ENCODE assay signal across 26 cellular contexts in the genomic region with DNA sequence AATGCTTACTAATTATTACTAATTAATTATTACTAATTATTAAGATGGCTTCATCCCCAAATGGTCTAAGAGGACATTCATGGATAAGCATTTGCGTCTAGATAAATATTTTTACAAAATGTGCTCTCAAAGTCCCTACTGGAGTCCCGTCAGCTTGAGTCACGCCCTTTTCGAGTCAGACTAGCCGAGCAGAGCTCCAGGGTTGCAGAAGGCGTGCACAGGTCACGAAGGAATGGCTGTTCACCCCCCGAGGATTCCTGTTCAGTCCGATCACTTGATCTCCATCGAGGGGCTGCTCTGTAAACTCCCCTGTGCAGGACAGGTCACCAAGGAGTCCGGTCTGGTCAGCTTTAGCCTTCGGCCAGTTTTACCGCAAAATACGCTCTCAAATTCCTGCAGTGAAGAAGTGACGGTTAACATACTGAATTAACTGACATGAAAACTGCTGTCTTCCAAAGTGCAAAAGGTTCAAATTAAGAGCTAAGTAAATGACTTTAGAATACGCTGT. TPM values are rescaled to one million over a fixed set of nuclear protein-coding genes. Genes with fewer than 3 reads are reported as not detected.
DNase-seq lines count a peak whose midpoint lies in the region; ATAC-seq and TF ChIP-seq lines count a peak whose summit lies in the region.
"Had no signal": no experiment of that assay in that cellular context is flagged by ENCODE, and none has a peak within 500 bp of the region (broad histone marks: within the 10 kb centered on the region; RNA-seq: fewer than 3 reads in every experiment).

No MANE protein-coding gene starts in this region.

- peak; percentile 9 for DNase-seq in left ventricle myocardium superior
- DNase-seq in left ventricle myocardium inferior = no peak
- peak; percentile 20 for DNase-seq in H7
- DNase-seq in glutamatergic neuron = no peak
- DNase-seq in nephron progenitor cell = peak; percentile 12
- no peak for DNase-seq in H4 (ENCODE audit: low spot score)
- DNase-seq in testis = no peak
- DNase-seq: 8988T; ACHN; BE2C; C1 segment of cervical spinal cord; CD4-positive, alpha-beta memory T cell; CD4-positive, CD25-positive, alpha-beta regulatory T cell; CD8-positive, alpha-beta memory T cell; COR-L47; DMS 273 treated with DMSO at 0.1 percent for 48 hours; DMS153; DMS53; DMS79; DND-41; EL; GDM1 had no signal

- peak overlapping the region; percentile 15 for H3K27ac Mint-ChIP-seq in glutamatergic neuron (ENCODE audit: unreplicated experiment)
- H3K27ac Mint-ChIP-seq in nephron progenitor cell = no peak overlapping the region
- H3K27ac Mint-ChIP-seq: CD14-positive monocyte; CD4-positive, alpha-beta memory T cell; CD4-positive, CD25-positive, alpha-beta regulatory T cell; CD8-positive, alpha-beta memory T cell had no signal

- TF ChIP-seq POLR2A in testis (IDR thresholded peaks at IDR 0.05) = no peak

- peaks cover 38% of the 10 kb centered on the region for H3K4me1 Mint-ChIP-seq in glutamatergic neuron (ENCODE audit: low read depth, unreplicated experiment)
- peaks cover 47% of the 10 kb centered on the region for H3K4me1 Mint-ChIP-seq in nephron progenitor cell
- H3K4me1 Mint-ChIP-seq: CD4-positive, alpha-beta memory T cell; CD4-positive, CD25-positive, alpha-beta regulatory T cell; CD8-positive, alpha-beta memory T cell had no signal

- H3K27me3 Mint-ChIP-seq in glutamatergic neuron (ENCODE audit: unreplicated experiment) = peaks cover 15% of the 10 kb centered on the region
- no peaks in the 10 kb centered on the region for H3K27me3 Mint-ChIP-seq in nephron progenitor cell (ENCODE audit: low read depth, poor library complexity)
- H3K27me3 Mint-ChIP-seq: CD8-positive, alpha-beta memory T cell had no signal

- H3K36me3 ChIP-seq in left ventricle myocardium inferior (peaks cover 12% of the 10 kb centered on the region), H7 (replicated peaks; ENCODE audit: control insufficient read depth, insufficient read depth, low read length) (peaks cover 5% of the 10 kb centered on the region), testis (ENCODE audit: low read depth, missing control alignments) (no peaks in the 10 kb centered on the region)

- TF ChIP-seq CTCF in left ventricle myocardium inferior (IDR thresholded peaks at IDR 0.05; ENCODE audit: borderline replicate concordance) (no peak), glutamatergic neuron (IDR thresholded peaks at IDR 0.05; ENCODE audit: partially characterized antibody, unreplicated experiment) (no peak), nephron progenitor cell (IDR thresholded peaks at IDR 0.05) (no peak), testis (IDR thresholded peaks at IDR 0.05) (no peak)

- H3K9me3 Mint-ChIP-seq in glutamatergic neuron (ENCODE audit: unreplicated experiment) = peaks cover 16% of the 10 kb centered on the region
- peaks cover 3% of the 10 kb centered on the region for H3K9me3 Mint-ChIP-seq in nephron progenitor cell
- H3K9me3 Mint-ChIP-seq: CD4-positive, CD25-positive, alpha-beta regulatory T cell; CD8-positive, alpha-beta memory T cell had no signal

- H3K27ac ChIP-seq in left ventricle myocardium inferior (replicated peaks) (no peak overlapping the region), testis (no peak overlapping the region)
- H3K27ac ChIP-seq: BLaER1 had no signal

- peak overlapping the region; percentile 26 for H3K4me3 Mint-ChIP-seq in glutamatergic neuron (ENCODE audit: unreplicated experiment)
- no peak overlapping the region for H3K4me3 Mint-ChIP-seq in nephron progenitor cell
- H3K4me3 Mint-ChIP-seq: CD14-positive monocyte; CD4-positive, alpha-beta memory T cell; CD4-positive, CD25-positive, alpha-beta regulatory T cell; CD8-positive, alpha-beta memory T cell had no signal

- intact Hi-C loops in left ventricle myocardium superior (cut with micrococcal nuclease) = no loop called here
- intact Hi-C loops in left ventricle myocardium inferior (cut with micrococcal nuclease) = no loop called here
- intact Hi-C loops in testis (cut with DNase I; ENCODE audit: low total_unique reads) = no loop called here

- H3K4me1 ChIP-seq in left ventricle myocardium inferior = no peaks in the 10 kb centered on the region
- H3K4me1 ChIP-seq in testis = no peaks in the 10 kb centered on the region

- no peak for ATAC-seq in left ventricle myocardium superior
- ATAC-seq in GM18868 (IDR thresholded peaks at IDR 0.05; ENCODE audit: unreplicated experiment) = no peak
- ATAC-seq: GM12878 had no signal

- H3K4me3 ChIP-seq in left ventricle myocardium inferior (no peak overlapping the region), H7 (ENCODE audit: insufficient read depth, low read depth, low read length) (no peak overlapping the region), testis (no peak overlapping the region)
- H3K4me3 ChIP-seq: BLaER1, GM12878 had no signal

- no peaks in the 10 kb centered on the region for H3K9me3 ChIP-seq in left ventricle myocardium inferior (replicated peaks)
- no peaks in the 10 kb centered on the region for H3K9me3 ChIP-seq in testis
- H3K9me3 ChIP-seq: BE2C had no signal

- peaks cover 8% of the 10 kb centered on the region for H3K27me3 ChIP-seq in left ventricle myocardium inferior (ENCODE audit: low read depth)
- H3K27me3 ChIP-seq in H7 (ENCODE audit: control insufficient read depth, insufficient read depth, low read length) = no peaks in the 10 kb centered on the region
- H3K27me3 ChIP-seq in testis = no peaks in the 10 kb centered on the region
- H3K27me3 ChIP-seq: BE2C, BLaER1 had no signal

- WGBS in testis, 2 donors = 86 to 90% methylated on average over 16 of the region's 16 CpGs

- no peaks in the 10 kb centered on the region for H3K36me3 Mint-ChIP-seq in glutamatergic neuron (ENCODE audit: unreplicated experiment)
- peaks cover 32% of the 10 kb centered on the region for H3K36me3 Mint-ChIP-seq in nephron progenitor cell (ENCODE audit: low read depth)

RNA-seq across cellular contexts. Expression of a gene that starts 19.9 kb away (rescaled TPM):
- total RNA-seq in left ventricle myocardium superior (6.1 TPM), left ventricle myocardium inferior (6.6 TPM), glutamatergic neuron (ENCODE audit: unreplicated experiment) (12.6 TPM), testis (10 to 100 TPM; 66.4 to 85.3 TPM)
- total RNA-seq in H7 (2014; rRNA removed; shearing (Covaris generic)) = 25.7 and 36.8 TPM in 2 replicates
- 10.3 and 11.7 TPM in 2 replicates for total RNA-seq in H4 (2014; rRNA removed; shearing (Covaris generic))
- polyA plus RNA-seq in testis (ENCODE audit: insufficient read depth, low read depth, low replicate concordance) = 184 TPM

RNA-seq across cellular contexts. Expression of a gene that starts 24.9 kb away (rescaled TPM):
- total RNA-seq in left ventricle myocardium superior (2.9 TPM), left ventricle myocardium inferior (2.1 TPM), glutamatergic neuron (ENCODE audit: unreplicated experiment) (78.7 TPM), testis (10 to 100 TPM; 19.1 to 50.6 TPM)
- total RNA-seq in H7 (2014; rRNA removed; shearing (Covaris generic)) = 131 and 139 TPM in 2 replicates
- total RNA-seq in H4 (2014; rRNA removed; shearing (Covaris generic)) = not detected in 2 replicates
- polyA plus RNA-seq in testis (ENCODE audit: insufficient read depth, low read depth, low replicate concordance) = 21.3 TPM
- total RNA-seq: CD4-positive, alpha-beta memory T cell; CD4-positive, CD25-positive, alpha-beta regulatory T cell; CD8-positive, alpha-beta memory T cell had no signal
- polyA plus RNA-seq: CD4-positive, CD25-positive, alpha-beta regulatory T cell; CD8-positive, alpha-beta memory T cell had no signal

RNA-seq across cellular contexts. Expression of a gene that starts 37.1 kb away (rescaled TPM):
- total RNA-seq in left ventricle myocardium superior = 21.0 TPM
- total RNA-seq in left ventricle myocardium inferior = 19.2 TPM
- total RNA-seq in H7 (2014; rRNA removed; shearing (Covaris generic)) = 50.1 and 57.1 TPM in 2 replicates
- 70.5 TPM for total RNA-seq in glutamatergic neuron (ENCODE audit: unreplicated experiment)
- 30.9 and 43.8 TPM in 2 replicates for total RNA-seq in H4 (2014; rRNA removed; shearing (Covaris generic))
- total RNA-seq in testis = 10 to 100 TPM; 46.6 to 57.0 TPM
- 23.7 TPM for polyA plus RNA-seq in testis (ENCODE audit: insufficient read depth, low read depth, low replicate concordance)

RNA-seq across cellular contexts. Expression of a gene that starts 45.5 kb away (rescaled TPM):
- 11.1 TPM for total RNA-seq in left ventricle myocardium superior
- 9.8 TPM for total RNA-seq in left ventricle myocardium inferior
- total RNA-seq in H7 (2014; rRNA removed; shearing (Covaris generic)) = 28.3 and 28.5 TPM in 2 replicates
- total RNA-seq in glutamatergic neuron (ENCODE audit: unreplicated experiment) = 15.6 TPM
- 33.9 and 34.2 TPM in 2 replicates for total RNA-seq in H4 (2014; rRNA removed; shearing (Covaris generic))
- total RNA-seq in testis = 10 to 100 TPM; 52.5 to 56.7 TPM
- polyA plus RNA-seq in testis (ENCODE audit: insufficient read depth, low read depth, low replicate concordance) = 98.3 TPM

Comparison
In these comparisons a context has a peak if more than half of its experiments do, and no peak if none do; other contexts are left out.
1. DNase-seq: peak in left ventricle myocardium superior (single experiment), H7 (single experiment) and nephron progenitor cell (single experiment); none in left ventricle myocardium inferior (single experiment), glutamatergic neuron (single experiment), H4 (single experiment) and testis (single experiment).